Comparison of ENCODE assay signal across 8 cellular contexts in the genomic region with DNA sequence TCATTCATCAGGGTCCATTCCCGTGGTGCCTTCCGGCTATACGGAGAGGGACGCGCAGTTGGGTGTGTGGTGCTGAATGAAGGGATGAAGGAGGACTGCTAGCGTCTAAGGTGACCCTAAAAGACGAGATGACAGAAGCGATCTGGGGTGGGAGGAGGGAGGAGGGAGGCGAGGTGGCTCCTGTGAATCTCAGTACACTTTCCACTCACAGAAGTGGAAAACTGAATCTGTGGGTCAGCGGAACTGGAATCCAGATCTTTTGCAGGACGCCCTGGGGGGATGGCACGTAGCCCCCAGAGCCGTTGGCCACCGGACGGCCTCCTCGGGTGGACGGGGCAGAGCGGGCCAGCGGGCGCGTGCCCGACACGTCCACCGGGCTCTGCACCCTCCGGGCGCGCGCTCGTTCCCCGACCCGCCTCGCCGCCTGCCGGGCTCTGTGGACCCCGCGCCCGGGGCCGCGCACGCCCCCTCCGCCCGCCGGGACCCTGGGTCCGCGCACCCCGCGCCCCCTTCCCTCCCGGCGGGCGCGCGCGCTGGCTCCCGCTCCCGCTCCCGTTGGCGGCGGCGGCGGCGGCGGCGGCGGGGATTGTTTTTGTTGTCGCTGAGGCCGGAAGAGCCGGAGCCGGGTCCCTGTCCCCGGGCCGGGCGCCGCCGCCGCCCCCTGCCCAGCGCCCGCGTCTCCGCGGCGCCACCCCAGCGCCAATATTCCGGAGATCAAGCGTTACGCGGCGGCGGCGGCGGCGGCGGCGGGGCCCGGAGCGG. TPM values are rescaled to one million over a fixed set of nuclear protein-coding genes. Genes with fewer than 3 reads are reported as not detected.
DNase-seq lines count a peak whose midpoint lies in the region; ATAC-seq and TF ChIP-seq lines count a peak whose summit lies in the region.

A gene (plus strand): TSS at position 403 of the 762 bp plus-strand sequence. CDS start 401 bp downstream, outside the sequence.

- in situ Hi-C loops in gastrocnemius medialis (cut with MboI; ENCODE audit: low sequenced_read_pairs in 4 of 4) = no loop called here

- H3K4me1 ChIP-seq in gastrocnemius medialis = peaks cover 16 to 19% of the 10 kb centered on the region in 2 donors

- intact Hi-C loops in gastrocnemius medialis (cut with DNase I; ENCODE audit: low total_unique reads) = no loop called here

- no peaks in the 10 kb centered on the region for H3K9me3 Mint-ChIP-seq in chondrocyte (ENCODE audit: low read depth)

- DNase-seq in DMS79 treated with DMSO at 0.1 percent for 48 hours (lab: John Stamatoyannopoulos, UW) (peak; percentile 51), DMS79 (lab: John Stamatoyannopoulos, UW) (no peak), Kasumi-1 (lab: John Stamatoyannopoulos, UW) (peak; percentile 19 to 43), UCSD-AML1 (lab: John Stamatoyannopoulos, UW; ENCODE audit: unreplicated experiment) (peak; percentile 47), chondrocyte (ENCODE audit: low spot score) (no peak), inferior parietal cortex (ENCODE audit: extremely low spot score) (peak; percentile 40), gastrocnemius medialis (peak; percentile 35 to 44)

- TF ChIP-seq CTCF in chondrocyte (IDR thresholded peaks at IDR 0.05) = no peak
- TF ChIP-seq CTCF in gastrocnemius medialis (IDR thresholded peaks at IDR 0.05 in 4 of 5, conservative IDR thresholded peaks at IDR 0.05 in 1 of 5) = peak in 1 of 5 experiments; percentile 31

- peaks cover 1% of the 10 kb centered on the region for H3K36me3 Mint-ChIP-seq in chondrocyte (ENCODE audit: low read depth)

- no peaks in the 10 kb centered on the region for H3K9me3 ChIP-seq in gastrocnemius medialis

- peak in 1 of 2 donors; percentile 31 for TF ChIP-seq POLR2A in gastrocnemius medialis (IDR thresholded peaks at IDR 0.05)

- H3K27ac Mint-ChIP-seq in chondrocyte (ENCODE audit: unreplicated experiment) = peak within 1 kb of the TSS; percentile 98

- H3K27me3 Mint-ChIP-seq in chondrocyte (ENCODE audit: low read depth) = no peaks in the 10 kb centered on the region

- peaks cover 28% of the 10 kb centered on the region for H3K4me1 Mint-ChIP-seq in chondrocyte (ENCODE audit: low read depth)

- ATAC-seq in gastrocnemius medialis (peak; percentile 78 to 81), GM21423 (IDR thresholded peaks at IDR 0.05; ENCODE audit: unreplicated experiment) (no peak)

- H3K4me3 ChIP-seq in gastrocnemius medialis = peak within 1 kb of the TSS; percentile 81 to 92 (median 84)

- H3K27me3 ChIP-seq in gastrocnemius medialis = no peaks in the 10 kb centered on the region

- H3K36me3 ChIP-seq in gastrocnemius medialis = no peaks in the 10 kb centered on the region

- peak within 1 kb of the TSS; percentile 93 for H3K4me3 Mint-ChIP-seq in chondrocyte (ENCODE audit: unreplicated experiment)

- H3K27ac ChIP-seq in gastrocnemius medialis = peak within 1 kb of the TSS; percentile 81 to 87 (median 84)

RNA-seq across cellular contexts. Expression of the gene that starts here (rescaled TPM):
- total RNA-seq in chondrocyte = 6.6 to 12.5 TPM (median 11.8 TPM) in 3 replicates
- 10 to 100 TPM; 14.9 to 34.7 (median 23.4) TPM for total RNA-seq in gastrocnemius medialis

Comparison
In these comparisons a context has a peak if more than half of its experiments do, and no peak if none do; other contexts are left out.
1. DNase-seq: peak in DMS79 treated with DMSO at 0.1 percent for 48 hours (single experiment), Kasumi-1 (2 of 2), UCSD-AML1 (single experiment), inferior parietal cortex (single experiment) and gastrocnemius medialis (2 of 2); none in DMS79 (single experiment) and chondrocyte (single experiment).